7 cellular contexts compared by ENCODE assay signal in the genomic region with DNA sequence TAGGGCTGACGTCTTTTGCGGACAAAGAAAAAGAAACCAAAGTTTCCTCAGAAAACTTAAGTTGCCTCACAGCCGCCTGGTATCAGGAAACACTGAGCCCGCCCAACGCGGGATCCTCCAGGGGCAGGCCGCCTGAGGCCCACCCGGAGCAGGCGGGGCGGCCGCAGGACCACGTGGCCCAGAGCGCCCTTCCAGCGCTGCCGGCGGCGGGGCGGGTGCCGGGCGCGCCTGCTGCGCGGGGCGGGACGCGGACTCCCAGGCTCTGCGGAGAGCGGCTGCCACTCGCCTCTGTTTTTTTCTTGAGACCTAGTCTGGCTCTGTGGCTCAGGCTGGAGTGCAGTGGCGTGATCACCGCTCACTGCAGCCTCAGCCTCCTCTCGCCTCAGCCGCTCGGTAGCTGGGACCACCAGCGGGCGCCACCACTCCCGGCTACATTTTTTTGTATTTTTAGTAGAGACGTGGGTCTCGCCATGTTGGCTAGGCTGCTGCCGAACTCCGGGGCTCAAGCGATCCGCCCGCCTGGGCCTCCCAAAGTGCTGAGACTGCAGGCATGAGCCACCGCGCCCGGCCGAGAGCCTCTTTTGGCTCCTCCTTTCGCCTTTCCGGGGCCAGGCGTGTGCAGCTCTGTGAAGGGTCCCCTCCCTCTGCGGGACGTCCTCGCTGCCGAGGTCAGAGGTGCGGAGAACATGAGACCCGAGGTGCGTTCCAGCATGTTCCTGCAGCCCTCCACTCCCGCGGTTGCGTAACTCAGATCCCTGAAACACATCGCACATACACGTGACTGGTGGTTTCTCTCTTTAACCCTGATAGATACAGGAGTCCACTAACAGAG. TPM values are rescaled to one million over a fixed set of nuclear protein-coding genes. Genes with fewer than 3 reads are reported as not detected.
A peak's percentile ranks its signal among the peaks of the same experiment; 100 is the strongest.
DNase-seq lines count a peak whose midpoint lies in the region; ATAC-seq and TF ChIP-seq lines count a peak whose summit lies in the region.

No MANE protein-coding gene starts in this region.

- CTCF ChIA-PET in activated B cell treated with CpG ODN at 0.5 μM for 24 hours (lab: Charles Lee), result interaction anchor here (0.6 to 1.5 kb wide), 3 partner anchors 10 to 16 kb away, joined by 3 to 4 read pairs (median 4); partner anchors contain the start of gene ZNF487

- H3K27me3 Mint-ChIP-seq in activated B cell treated with CpG ODN at 0.5 μM for 24 hours, result no peaks in the 10 kb centered on the region

- intact Hi-C loops in activated B cell treated with CpG ODN at 0.5 μM for 24 hours (cut with micrococcal nuclease), result loop anchor here (1.0 kb wide), 3 partner anchors 11 to 23 kb away; partner anchors contain the start of gene HNRNPF
- intact Hi-C loops in spleen (cut with DNase I; ENCODE audit: low total_unique reads), result no loop called here

- H3K36me3 Mint-ChIP-seq in activated B cell treated with CpG ODN at 0.5 μM for 24 hours (ENCODE audit: low read depth), result no peaks in the 10 kb centered on the region

- peak overlapping the region; percentile 94 for H3K27ac Mint-ChIP-seq in activated B cell treated with CpG ODN at 0.5 μM for 24 hours

- H3K9me3 Mint-ChIP-seq in activated B cell treated with CpG ODN at 0.5 μM for 24 hours, result no peaks in the 10 kb centered on the region

- 0 to 1% (median 0%) methylated on average over 26 to 63 of the region's 63 CpGs for WGBS in spleen, 5 donors

- no peaks in the 10 kb centered on the region for H3K9me3 ChIP-seq in spleen

- peak overlapping the region; percentile 88 for H3K4me3 Mint-ChIP-seq in activated B cell treated with CpG ODN at 0.5 μM for 24 hours

- TF ChIP-seq POLR2A in GM15510 (IDR thresholded peaks at IDR 0.05; ENCODE audit: borderline replicate concordance, extremely low read depth, insufficient read length) (peak; percentile 78), spleen (IDR thresholded peaks at IDR 0.05) (peak in 1 of 3 donors; percentile 61)

- POLR2A ChIA-PET in activated B cell treated with CpG ODN at 0.5 μM for 24 hours (lab: Charles Lee), result interaction anchor here (0.8 to 5.5 kb wide), 9 partner anchors 11 to 57 kb away, joined by 3 to 128 read pairs (median 8); partner anchors contain the start of genes HNRNPF and ZNF487

- no peaks in the 10 kb centered on the region for H3K36me3 ChIP-seq in spleen

- H3K27ac ChIP-seq in caudate nucleus (ENCODE audit: low read depth, low read length) (peak overlapping the region; percentile 99), spleen (peak overlapping the region; percentile 93 to 98 (median 96))

- H3K27me3 ChIP-seq in spleen (replicated peaks in 1 of 7), result no peaks in the 10 kb centered on the region

- peaks cover 21 to 49% (median 43%) of the 10 kb centered on the region in 6 donors for H3K4me1 ChIP-seq in spleen

- peak overlapping the region; percentile 33 to 75 (median 56) for H3K4me3 ChIP-seq in spleen

- peak; percentile 91 for ATAC-seq in HG02623 (IDR thresholded peaks at IDR 0.05; ENCODE audit: unreplicated experiment)
- ATAC-seq in activated B cell treated with CpG ODN at 0.5 μM for 24 hours (ENCODE audit: low read depth), result peak; percentile 83

- TF ChIP-seq CTCF in activated B cell treated with CpG ODN at 0.5 μM for 24 hours (IDR thresholded peaks at IDR 0.05) (no peak), spleen (IDR thresholded peaks at IDR 0.05 in 8 of 11, conservative IDR thresholded peaks at IDR 0.05 in 3 of 11) (peak in 6 of 11 experiments; percentile 4 to 37 (median 16))

- peaks cover 36% of the 10 kb centered on the region for H3K4me1 Mint-ChIP-seq in activated B cell treated with CpG ODN at 0.5 μM for 24 hours

- DNase-seq in NCI-H146 (lab: John Stamatoyannopoulos, UW), result peak; percentile 84
- DNase-seq in activated B cell treated with CpG ODN at 0.5 μM for 24 hours, result peak; percentile 73
- peak in 60 of 61 donors; percentile 41 to 90 (median 77) for DNase-seq in caudate nucleus (lab: John Stamatoyannopoulos, UW)
- DNase-seq in inferior parietal cortex (ENCODE audit: extremely low spot score), result peak; percentile 78
- peak; percentile 96 for DNase-seq in spleen

RNA-seq across cellular contexts. Expression of gene HNRNPF, which starts 11.6 kb away (rescaled TPM):
- 253 and 255 TPM in 2 replicates for total RNA-seq in activated B cell treated with CpG ODN at 0.5 μM for 24 hours
- total RNA-seq in spleen, result 100 to 1,000 TPM; 159 to 253 (median 206) TPM
- 100 to 1,000 TPM in 2 of 3 donors, 10 to 100 TPM in 1; 82.8 to 141 (median 116) TPM for polyA plus RNA-seq in spleen

RNA-seq across cellular contexts. Expression of gene ZNF487, which starts 16.3 kb away (rescaled TPM):
- total RNA-seq in activated B cell treated with CpG ODN at 0.5 μM for 24 hours (2.9 and 3.4 TPM in 2 replicates), spleen (10 to 100 TPM in 2 of 7 donors, 1 to 10 TPM in 5; 5.8 to 12.1 (median 7.9) TPM)
- polyA plus RNA-seq in spleen, result 1 to 10 TPM; 4.9 to 9.6 (median 7.0) TPM

RNA-seq across cellular contexts. Expression of gene FXYD4, which starts 49.1 kb away (rescaled TPM):
- total RNA-seq in activated B cell treated with CpG ODN at 0.5 μM for 24 hours (not detected in 2 replicates), spleen (not detected)
- polyA plus RNA-seq in spleen, result under 1 TPM in 1 of 3 donors, not detected in 2; 0.20 TPM

Comparison
In these comparisons a context has a peak if more than half of its experiments do, and no peak if none do; other contexts are left out.
1. Peak in every context shown above with its lines: DNase-seq, ATAC-seq, H3K4me3 ChIP-seq and H3K27ac ChIP-seq.